ENCODE assay signal across 12 cellular contexts in genomic region chr12:64236549-64236948, GRCh38. TPM values are rescaled to one million over a fixed set of nuclear protein-coding genes. Genes with fewer than 3 reads are reported as not detected.
DNase-seq lines count a peak whose midpoint lies in the region; ATAC-seq and TF ChIP-seq lines count a peak whose summit lies in the region.
"Had no signal": no experiment of that assay in that cellular context is flagged by ENCODE, and none has a peak within 500 bp of the region (broad histone marks: within the 10 kb centered on the region; RNA-seq: fewer than 3 reads in every experiment).

No MANE protein-coding gene starts in this region.

- no peak for ATAC-seq in stimulated activated naive CD8-positive, alpha-beta T cell treated with anti-CD3 and anti-CD28 coated beads, Interleukin-15, amount 100 ng/mL, for 72 hours
- ATAC-seq in GM19035 (IDR thresholded peaks at IDR 0.05; ENCODE audit: unreplicated experiment): no peak

- H2AFZ ChIP-seq in Karpas-422 (ENCODE audit: low read length) (no peak overlapping the region), hepatocyte (no peak overlapping the region)

- H3K4me3 ChIP-seq in Karpas-422 (ENCODE audit: low read length): no peak overlapping the region
- H3K4me3 ChIP-seq in hepatocyte: no peak overlapping the region
- H3K4me3 ChIP-seq in suprapubic skin: no peak overlapping the region

- H3K4me1 Mint-ChIP-seq in stimulated activated naive CD8-positive, alpha-beta T cell treated with anti-CD3 and anti-CD28 coated beads, Interleukin-15, amount 100 ng/mL, for 72 hours: no peaks in the 10 kb centered on the region

- no peaks in the 10 kb centered on the region for H3K27me3 ChIP-seq in Karpas-422 (ENCODE audit: low read length)
- no peaks in the 10 kb centered on the region for H3K27me3 ChIP-seq in hepatocyte
- no peaks in the 10 kb centered on the region for H3K27me3 ChIP-seq in suprapubic skin

- H3K36me3 ChIP-seq in Karpas-422 (ENCODE audit: insufficient read depth, low read length) (no peaks in the 10 kb centered on the region), hepatocyte (replicated peaks; ENCODE audit: insufficient read depth, low read depth) (no peaks in the 10 kb centered on the region), suprapubic skin (no peaks in the 10 kb centered on the region)

- H3K4me2 ChIP-seq in Karpas-422 (ENCODE audit: low read depth, low read length, poor library complexity, severe bottlenecking): peak overlapping the region; percentile 11
- no peak overlapping the region for H3K4me2 ChIP-seq in hepatocyte

- H3K79me2 ChIP-seq in Karpas-422 (ENCODE audit: low read length): no peaks in the 10 kb centered on the region
- H3K79me2 ChIP-seq in hepatocyte: no peaks in the 10 kb centered on the region

- TF ChIP-seq CTCF in hepatocyte (IDR thresholded peaks at IDR 0.05; ENCODE audit: poor library complexity): no peak
- no peak for TF ChIP-seq CTCF in suprapubic skin (IDR thresholded peaks at IDR 0.05)

- H3K9me3 ChIP-seq in Karpas-422 (ENCODE audit: low read length) (no peaks in the 10 kb centered on the region), hepatocyte (ENCODE audit: low read depth) (no peaks in the 10 kb centered on the region), suprapubic skin (no peaks in the 10 kb centered on the region)

- H3K27ac ChIP-seq in Karpas-422 (ENCODE audit: low read length) (no peak overlapping the region), hepatocyte (no peak overlapping the region), suprapubic skin (no peak overlapping the region)

- peaks cover 56% of the 10 kb centered on the region for H3K4me1 ChIP-seq in Karpas-422 (ENCODE audit: low read length)
- H3K4me1 ChIP-seq in hepatocyte (ENCODE audit: insufficient read depth): no peaks in the 10 kb centered on the region
- peaks cover 5% of the 10 kb centered on the region for H3K4me1 ChIP-seq in suprapubic skin

- H3K9me3 Mint-ChIP-seq in stimulated activated naive CD8-positive, alpha-beta T cell treated with anti-CD3 and anti-CD28 coated beads, Interleukin-15, amount 100 ng/mL, for 72 hours: no peaks in the 10 kb centered on the region

- H3K27me3 Mint-ChIP-seq in stimulated activated naive CD8-positive, alpha-beta T cell treated with anti-CD3 and anti-CD28 coated beads, Interleukin-15, amount 100 ng/mL, for 72 hours: no peaks in the 10 kb centered on the region

- no peak for TF ChIP-seq POLR2A in suprapubic skin (IDR thresholded peaks at IDR 0.05)

- H3K9ac ChIP-seq in Karpas-422 (ENCODE audit: low read length): no peak overlapping the region

- TF ChIP-seq EP300 in suprapubic skin (IDR thresholded peaks at IDR 0.05): no peak

- DNase-seq in AG20443 (ENCODE audit: low spot score) (peak; percentile 10), Karpas-422 (no peak), astrocyte of the hippocampus (ENCODE audit: low read depth, low spot score) (peak; percentile 30), iris pigment epithelial cell (ENCODE audit: low read depth) (peak; percentile 45), hepatocyte (ENCODE audit: low spot score) (no peak), suprapubic skin (ENCODE audit: low spot score in 2 of 2) (no peak)
- no peak for DNase-seq in stimulated activated naive CD8-positive, alpha-beta T cell treated with anti-CD3 and anti-CD28 coated beads, Interleukin-15, amount 100 ng/mL, for 72 hours
- DNase-seq: activated CD4-positive, alpha-beta T cell treated with anti-CD3 and anti-CD28 coated beads for 48 hours; activated gamma-delta T cell treated with Interleukin-2 at 50 U/mL for 16 hours; glutamatergic neuron; Kasumi-1 had no signal

- H3K9me2 ChIP-seq in Karpas-422 (replicated peaks; ENCODE audit: insufficient read depth, low read length) (no peaks in the 10 kb centered on the region), hepatocyte (replicated peaks; ENCODE audit: insufficient read depth) (no peaks in the 10 kb centered on the region)

- H3K4me3 Mint-ChIP-seq in stimulated activated naive CD8-positive, alpha-beta T cell treated with anti-CD3 and anti-CD28 coated beads, Interleukin-15, amount 100 ng/mL, for 72 hours: no peak overlapping the region

- H3K27ac Mint-ChIP-seq in stimulated activated naive CD8-positive, alpha-beta T cell treated with anti-CD3 and anti-CD28 coated beads, Interleukin-15, amount 100 ng/mL, for 72 hours: no peak overlapping the region

- H4K20me1 ChIP-seq in Karpas-422 (ENCODE audit: insufficient read depth, low read depth, low read length) (no peaks in the 10 kb centered on the region), hepatocyte (ENCODE audit: insufficient read depth, poor library complexity, severe bottlenecking) (no peaks in the 10 kb centered on the region)

RNA-seq across cellular contexts. Expression of gene KICS2, which starts 14.5 kb away (rescaled TPM):
- total RNA-seq in Karpas-422 (2014; rRNA removed; shearing (Covaris generic); ENCODE audit: low replicate concordance): 13.0 and 30.7 TPM in 2 replicates
- total RNA-seq in hepatocyte: 6.3 and 6.8 TPM in 2 replicates
- polyA plus RNA-seq in hepatocyte: 1.3 and 1.6 TPM in 2 replicates
- total RNA-seq in suprapubic skin: 10 to 100 TPM; 14.6 to 43.0 (median 16.7) TPM

Comparison
In these comparisons a context has a peak if more than half of its experiments do, and no peak if none do; other contexts are left out.
1. DNase-seq: peak in AG20443 (single experiment), astrocyte of the hippocampus (single experiment) and iris pigment epithelial cell (single experiment); none in Karpas-422 (single experiment), stimulated activated naive CD8-positive, alpha-beta T cell treated with anti-CD3 and anti-CD28 coated beads, Interleukin-15, amount 100 ng/mL, for 72 hours (0 of 2), hepatocyte (single experiment) and suprapubic skin (0 of 2).